8 cellular contexts compared by ENCODE assay signal in genomic region chr11:71946144-71946571, GRCh38. TPM values are rescaled to one million over a fixed set of nuclear protein-coding genes. Genes with fewer than 3 reads are reported as not detected.
A peak's percentile ranks its signal among the peaks of the same experiment; 100 is the strongest.
DNase-seq lines count a peak whose midpoint lies in the region; FAIRE-seq and TF ChIP-seq lines count a peak whose summit lies in the region.
"Had no signal": no experiment of that assay in that cellular context is flagged by ENCODE, and none has a peak within 500 bp of the region (broad histone marks: within the 10 kb centered on the region; RNA-seq: fewer than 3 reads in every experiment).

No MANE protein-coding gene starts in this region.

- no peaks in the 10 kb centered on the region for H3K9me3 Mint-ChIP-seq in nephron progenitor cell

- H3K27me3 Mint-ChIP-seq in nephron progenitor cell (ENCODE audit: low read depth, poor library complexity) = no peaks in the 10 kb centered on the region

- H3K4me1 Mint-ChIP-seq in nephron progenitor cell = peaks cover 30% of the 10 kb centered on the region

- peaks cover 25% of the 10 kb centered on the region for H3K36me3 Mint-ChIP-seq in nephron progenitor cell (ENCODE audit: low read depth)

- H3K27me3 ChIP-seq in bronchial epithelial cell (ENCODE audit: control insufficient read depth, insufficient read depth, low read length) = no peaks in the 10 kb centered on the region

- H3K4me3 ChIP-seq in bronchial epithelial cell (ENCODE audit: low read depth, low read length) = no peak overlapping the region

- H3K4me3 Mint-ChIP-seq in nephron progenitor cell = no peak overlapping the region

- no peaks in the 10 kb centered on the region for H3K36me3 ChIP-seq in bronchial epithelial cell (ENCODE audit: control insufficient read depth, insufficient read depth, low read length)

- H3K27ac Mint-ChIP-seq in nephron progenitor cell = peak overlapping the region; percentile 23

- FAIRE-seq in bronchial epithelial cell (lab: Jason Lieb, UNC) = no peak

- DNase-seq in EL (peak; percentile 67), M059J (ENCODE audit: low read depth) (peak; percentile 81), bronchial epithelial cell (ENCODE audit: low read depth) (peak; percentile 89), nephron progenitor cell (no peak), ureter (ENCODE audit: low spot score) (no peak), hippocampal formation (lab: John Stamatoyannopoulos, UW) (no peak), NCI-H1417 (lab: John Stamatoyannopoulos, UW) (no peak)
- DNase-seq: mesendoderm had no signal

- TF ChIP-seq CTCF in bronchial epithelial cell (IDR thresholded peaks at IDR 0.05; ENCODE audit: insufficient read depth, low read length, severe bottlenecking) (no peak), nephron progenitor cell (IDR thresholded peaks at IDR 0.05) (no peak)

RNA-seq across cellular contexts. Expression of gene RNF121, which starts 17.3 kb away (rescaled TPM):
- total RNA-seq in M059J (2014; rRNA removed; shearing (Covaris generic)) = 30.8 and 33.4 TPM in 2 replicates
- total RNA-seq in bronchial epithelial cell = 28.5 and 32.6 TPM in 2 replicates
- 45.2 TPM for total RNA-seq in ureter

RNA-seq across cellular contexts. Expression of gene XNDC1N, which starts 17.8 kb away (rescaled TPM):
- total RNA-seq in M059J (2014; rRNA removed; shearing (Covaris generic)) = 2.8 and 10.8 TPM in 2 replicates
- total RNA-seq in bronchial epithelial cell (5.9 and 6.1 TPM in 2 replicates), ureter (16.6 TPM)

RNA-seq across cellular contexts. Expression of gene IL18BP, which starts 52.6 kb away (rescaled TPM):
- 2.2 and 2.6 TPM in 2 replicates for total RNA-seq in M059J (2014; rRNA removed; shearing (Covaris generic))
- total RNA-seq in bronchial epithelial cell (1.4 and 2.1 TPM in 2 replicates), ureter (13.1 TPM)

Comparison
In these comparisons a context has a peak if more than half of its experiments do, and no peak if none do; other contexts are left out.
1. DNase-seq: peak in EL (single experiment), M059J (single experiment) and bronchial epithelial cell (single experiment); none in nephron progenitor cell (single experiment), ureter (single experiment), hippocampal formation (0 of 2) and NCI-H1417 (0 of 3).